In the genomic region with DNA sequence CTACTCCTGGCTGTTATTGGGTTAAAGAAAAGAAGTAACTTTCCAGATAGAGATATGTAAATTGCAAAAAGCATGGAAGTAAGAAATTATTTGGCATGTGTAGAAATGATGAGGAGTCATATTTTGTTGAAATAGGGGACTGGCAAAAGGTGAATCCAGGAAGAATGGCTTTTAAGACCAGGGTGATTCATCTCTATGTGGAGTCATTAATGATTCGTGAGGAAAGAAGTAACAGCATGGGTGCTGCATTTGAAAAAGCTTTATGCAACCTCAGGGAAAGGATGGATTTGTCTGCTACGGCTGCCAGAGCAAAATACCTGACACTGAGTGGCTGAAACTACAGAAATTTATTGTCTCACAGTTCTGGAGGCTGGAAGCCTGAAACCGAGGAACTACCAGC, we compare ENCODE assay signal across 21 cellular contexts. TPM values are rescaled to one million over a fixed set of nuclear protein-coding genes. Genes with fewer than 3 reads are reported as not detected.
A peak's percentile ranks its signal among the peaks of the same experiment; 100 is the strongest.
DNase-seq lines count a peak whose midpoint lies in the region; ATAC-seq, FAIRE-seq and TF ChIP-seq lines count a peak whose summit lies in the region.
"Had no signal": no experiment of that assay in that cellular context is flagged by ENCODE, and none has a peak within 500 bp of the region (broad histone marks: within the 10 kb centered on the region; RNA-seq: fewer than 3 reads in every experiment).

No MANE protein-coding gene starts in this region.

- H3K4me1 Mint-ChIP-seq in MCF 10A (ENCODE audit: insufficient read depth, unreplicated experiment) = no peaks in the 10 kb centered on the region

- H3K4me3 ChIP-seq in mammary epithelial cell (replicated peaks in 1 of 3; ENCODE audit: insufficient read depth in 1 of 3, low read depth in 2 of 3, low read length in 3 of 3) = no peak overlapping the region
- no peak overlapping the region for H3K4me3 ChIP-seq in bronchial epithelial cell (ENCODE audit: low read depth, low read length)
- H3K4me3 ChIP-seq: K562 had no signal

- no peak for FAIRE-seq in bronchial epithelial cell (lab: Jason Lieb, UNC)
- FAIRE-seq: GM12891, K562 had no signal

- ATAC-seq in foreskin keratinocyte (peak; percentile 29), HG02852 (IDR thresholded peaks at IDR 0.05; ENCODE audit: unreplicated experiment) (no peak), HG03045 (IDR thresholded peaks at IDR 0.05; ENCODE audit: unreplicated experiment) (no peak), sciatic nerve (no peak)
- ATAC-seq: K562 had no signal

- no peaks in the 10 kb centered on the region for H3K4me1 ChIP-seq in mammary epithelial cell (ENCODE audit: insufficient read depth, low read length)
- H3K4me1 ChIP-seq in foreskin keratinocyte = no peaks in the 10 kb centered on the region

- H4K20me1 ChIP-seq in mammary epithelial cell (ENCODE audit: insufficient read depth, low read length) = no peaks in the 10 kb centered on the region

- no peaks in the 10 kb centered on the region for H3K36me3 Mint-ChIP-seq in MCF 10A (ENCODE audit: insufficient read depth, unreplicated experiment)

- no peak overlapping the region for H3K4me2 ChIP-seq in mammary epithelial cell (ENCODE audit: insufficient read depth, low read depth, low read length)
- H3K4me2 ChIP-seq: SK-N-SH had no signal

- no peak overlapping the region for H3K4me3 Mint-ChIP-seq in MCF 10A (ENCODE audit: unreplicated experiment)
- H3K4me3 Mint-ChIP-seq: CD4-positive, alpha-beta T cell had no signal

- dilution Hi-C loops in mammary epithelial cell (cut with HindIII; ENCODE audit: low sequenced_read_pairs) = no loop called here

- H3K27me3 ChIP-seq in mammary epithelial cell (ENCODE audit: insufficient read depth, low read length) (peaks cover 2% of the 10 kb centered on the region), bronchial epithelial cell (ENCODE audit: control insufficient read depth, insufficient read depth, low read length) (no peaks in the 10 kb centered on the region), foreskin keratinocyte (no peaks in the 10 kb centered on the region)

- CTCF ChIA-PET in mammary epithelial cell (lab: Charles Lee; ENCODE audit: low non-redundant PET) (interaction anchor here (0.6 kb wide), 1 partner anchor 9 kb away, joined by 3 read pairs; no protein-coding TSS in a partner anchor), MCF 10A (lab: Yijun Ruan, JAX) (no interaction called here)

- H3K27ac ChIP-seq in mammary epithelial cell (ENCODE audit: insufficient read depth, low read depth, low read length) = no peak overlapping the region
- no peak overlapping the region for H3K27ac ChIP-seq in foreskin keratinocyte
- H3K27ac ChIP-seq: 22Rv1 had no signal

- no peaks in the 10 kb centered on the region for H3K9me3 ChIP-seq in mammary epithelial cell (replicated peaks; ENCODE audit: insufficient read depth, low read length)
- H3K9me3 ChIP-seq: SK-N-SH had no signal

- in situ Hi-C loops in mammary epithelial cell (cut with MboI; ENCODE audit: low sequenced_read_pairs in 2 of 2) = no loop called here

- peak; percentile 22 for DNase-seq in mammary epithelial cell
- no peak for DNase-seq in MCF 10A (ENCODE audit: unreplicated experiment)
- peak; percentile 48 for DNase-seq in bronchial epithelial cell (ENCODE audit: low read depth)
- DNase-seq in foreskin keratinocyte = peak in 1 of 2 donors; percentile 24
- DNase-seq in stimulated activated CD4-positive, alpha-beta T cell treated with anti-CD3 and anti-CD28 coated beads, Interleukin-4, amount 100 ng/mL, for 24 hours = no peak
- no peak for DNase-seq in sciatic nerve (ENCODE audit: low spot score)
- DNase-seq: CD4-positive, alpha-beta T cell; DMS153; EL; NCI-H1105 treated with DMSO at 0.1 percent for 48 hours; NCI-H1694 treated with DMSO at 0.1 percent for 48 hours; NCI-H748 treated with DMSO at 0.1 percent for 48 hours; Right ventricle myocardium superior; SK-N-SH had no signal

- no peak overlapping the region for H3K9ac ChIP-seq in mammary epithelial cell (ENCODE audit: insufficient read depth, low read length)
- H3K9ac ChIP-seq: SK-N-SH had no signal

- TF ChIP-seq CTCF in mammary epithelial cell (conservative IDR thresholded peaks at IDR 0.05 in 1 of 2, IDR thresholded peaks at IDR 0.05 in 1 of 2; ENCODE audit: extremely low read depth in 1 of 2, insufficient read depth in 1 of 2, low read depth in 1 of 2, low read length in 2 of 2) (no peak), MCF 10A (IDR thresholded peaks at IDR 0.05; ENCODE audit: unreplicated experiment) (no peak), bronchial epithelial cell (IDR thresholded peaks at IDR 0.05; ENCODE audit: insufficient read depth, low read length, severe bottlenecking) (no peak), foreskin keratinocyte (conservative IDR thresholded peaks at IDR 0.05) (no peak)

- H3K27ac Mint-ChIP-seq in MCF 10A (ENCODE audit: low read depth, unreplicated experiment) = no peak overlapping the region
- H3K27ac Mint-ChIP-seq: CD4-positive, alpha-beta T cell had no signal

- no peaks in the 10 kb centered on the region for H3K27me3 Mint-ChIP-seq in MCF 10A (ENCODE audit: insufficient read depth, unreplicated experiment)

- H3K9me3 Mint-ChIP-seq in MCF 10A (ENCODE audit: unreplicated experiment) = no peaks in the 10 kb centered on the region
- H3K9me3 Mint-ChIP-seq: CD4-positive, alpha-beta T cell had no signal

- BruUV-seq in mammary epithelial cell (replicated peaks; lab: Mats Ljungman, UMichigan) (no TSS peak), MCF 10A (replicated peaks; lab: Mats Ljungman, UMichigan) (no TSS peak)

- intact Hi-C loops in mammary epithelial cell (cut with micrococcal nuclease) = no loop called here
- intact Hi-C loops in MCF 10A (cut with micrococcal nuclease) = no loop called here
- intact Hi-C loops in sciatic nerve (cut with DNase I) = no loop called here

- POLR2A ChIA-PET in MCF 10A (lab: Yijun Ruan, JAX) = no interaction called here

- H3K36me3 ChIP-seq in mammary epithelial cell (ENCODE audit: insufficient read depth, low read length) (no peaks in the 10 kb centered on the region), bronchial epithelial cell (ENCODE audit: control insufficient read depth, insufficient read depth, low read length) (no peaks in the 10 kb centered on the region)

- 26% methylated on average over 3 of the region's 3 CpGs for WGBS in mammary epithelial cell (ENCODE audit: low coverage, missing lambda C conversion rate)

- H3K79me2 ChIP-seq in mammary epithelial cell (ENCODE audit: insufficient read depth, low read length) = no peaks in the 10 kb centered on the region

- no peak overlapping the region for H2AFZ ChIP-seq in mammary epithelial cell (ENCODE audit: low read depth, low read length)

RNA-seq across cellular contexts. Expression of a gene that starts 14.8 kb away (rescaled TPM):
- total RNA-seq in mammary epithelial cell = 10 to 100 TPM; 27.2 to 87.7 TPM
- 3.9 TPM for polyA plus RNA-seq in mammary epithelial cell
- polyA minus RNA-seq in mammary epithelial cell = 26.7 TPM
- 25.4 and 37.3 TPM in 2 replicates for total RNA-seq in MCF 10A (2022)
- total RNA-seq in bronchial epithelial cell = 15.8 and 32.9 TPM in 2 replicates
- total RNA-seq in foreskin keratinocyte = 8.5 and 11.2 TPM in 2 replicates
- polyA plus RNA-seq in foreskin keratinocyte = 1.7 and 1.9 TPM in 2 replicates
- 142 TPM for total RNA-seq in sciatic nerve

RNA-seq across cellular contexts. Expression of a gene that starts 45.7 kb away (rescaled TPM):
- total RNA-seq in mammary epithelial cell (not detected), MCF 10A (2022) (not detected in 2 replicates), bronchial epithelial cell (0.13 and 0.53 TPM in 2 replicates), foreskin keratinocyte (not detected in 2 replicates), sciatic nerve (20.6 TPM)
- polyA plus RNA-seq in mammary epithelial cell (not detected), foreskin keratinocyte (not detected in 2 replicates)
- not detected for polyA minus RNA-seq in mammary epithelial cell
- total RNA-seq: CD4-positive, alpha-beta T cell; H4; NCI-H460 had no signal

Comparison
In these comparisons a context has a peak if more than half of its experiments do, and no peak if none do; other contexts are left out.
1. DNase-seq: peak in mammary epithelial cell (single experiment) and bronchial epithelial cell (single experiment); none in MCF 10A (single experiment), stimulated activated CD4-positive, alpha-beta T cell treated with anti-CD3 and anti-CD28 coated beads, Interleukin-4, amount 100 ng/mL, for 24 hours (single experiment) and sciatic nerve (single experiment).
2. RNA of a gene that starts 45.7 kb away (total RNA-seq): 20.6 TPM in sciatic nerve (single experiment); 0.13 to 0.53 TPM in bronchial epithelial cell, not detected in mammary epithelial cell, not detected in MCF 10A and not detected in foreskin keratinocyte; every median in the first group is over 10 times any median in the second.